ENCODE assay signal across 8 cellular contexts in the genomic region with DNA sequence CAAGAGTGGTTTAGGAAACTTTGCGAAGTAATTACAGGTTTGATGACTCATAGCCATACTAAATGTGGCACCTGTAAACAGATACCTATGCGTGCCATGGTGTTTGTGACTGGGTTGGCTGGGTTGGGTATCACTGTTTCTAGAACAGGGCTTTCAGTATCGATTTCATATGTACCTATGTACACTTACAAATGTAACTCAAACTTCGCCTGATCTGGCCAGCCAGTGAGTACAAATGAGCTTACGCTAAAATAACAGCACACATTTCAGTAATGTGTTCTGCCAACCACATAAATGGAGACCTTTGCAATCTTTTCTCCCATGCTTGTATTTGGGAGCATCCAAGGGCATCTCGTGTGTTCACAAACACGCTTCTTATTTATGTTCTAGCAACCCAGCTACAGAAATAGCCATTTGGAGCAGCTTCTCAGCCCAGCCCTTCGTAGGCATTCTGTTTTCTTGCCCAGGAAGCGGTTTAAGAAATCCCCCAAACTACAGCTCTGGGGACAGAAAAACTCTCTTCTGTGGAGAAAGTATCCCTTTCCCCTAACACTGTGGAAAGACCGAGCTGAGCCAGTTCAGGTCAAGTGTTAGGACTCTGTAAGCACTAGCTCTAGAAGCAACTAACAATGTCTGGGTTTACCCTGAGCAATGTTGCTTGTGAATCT.
DNase-seq lines count a peak whose midpoint lies in the region; ATAC-seq and TF ChIP-seq lines count a peak whose summit lies in the region.

No MANE protein-coding gene starts in this region.

- ATAC-seq in GM21717 (IDR thresholded peaks at IDR 0.05; ENCODE audit: unreplicated experiment), result peak; percentile 91

- POLR2A ChIA-PET in GM10248 (lab: Yijun Ruan, JAX), result interaction anchor here (0.6 to 0.7 kb wide), 2 partner anchors 158 to 371 kb away, joined by 4 read pairs; partner anchors contain the start of gene SLC35E3

- CTCF ChIA-PET in GM10248 (lab: Yijun Ruan, JAX), result interaction anchor here (0.7 to 5.2 kb wide), 5 partner anchors 10 to 216 kb away, joined by 3 to 39 read pairs (median 3); no protein-coding TSS in a partner anchor

- DNase-seq in GM10248 (ENCODE audit: extremely low spot score) (peak; percentile 67), NCI-H2107 (lab: John Stamatoyannopoulos, UW) (peak; percentile 66), EL (no peak), OCI-M1 (lab: John Stamatoyannopoulos, UW) (no peak), kidney glomerular epithelial cell (lab: John Stamatoyannopoulos, UW) (no peak)
- peak; percentile 86 for DNase-seq in activated effector memory CD4-positive, alpha-beta T cell treated with anti-CD3 and anti-CD28 coated beads, Interleukin-2, amount 50 U/mL, for 16 hours
- DNase-seq in stimulated activated CD4-positive, alpha-beta T cell treated with anti-CD3 and anti-CD28 coated beads, Interleukin-1b, Interleukin-23, amount 100 ng/mL, for 4 hours (ENCODE audit: low read depth in 2 of 2), result peak; percentile 17 to 27

- no peak for TF ChIP-seq CTCF in GM10248 (IDR thresholded peaks at IDR 0.05; ENCODE audit: control extremely low read depth, extremely low read depth, low read depth, missing control alignments)

Comparison
In these comparisons a context has a peak if more than half of its experiments do, and no peak if none do; other contexts are left out.
1. DNase-seq: peak in GM10248 (single experiment), NCI-H2107 (single experiment), activated effector memory CD4-positive, alpha-beta T cell treated with anti-CD3 and anti-CD28 coated beads, Interleukin-2, amount 50 U/mL, for 16 hours (single experiment) and stimulated activated CD4-positive, alpha-beta T cell treated with anti-CD3 and anti-CD28 coated beads, Interleukin-1b, Interleukin-23, amount 100 ng/mL, for 4 hours (2 of 2); none in EL (single experiment), OCI-M1 (single experiment) and kidney glomerular epithelial cell (single experiment).